ENCODE assay signal across 21 cellular contexts in genomic region chr7:99992330-99993037, GRCh38. TPM values are rescaled to one million over a fixed set of nuclear protein-coding genes. Genes with fewer than 3 reads are reported as not detected.
"Had no signal": no experiment of that assay in that cellular context is flagged by ENCODE, and none has a peak within 500 bp of the region (broad histone marks: within the 10 kb centered on the region; RNA-seq: fewer than 3 reads in every experiment).

No MANE protein-coding gene starts in this region.

- H3K4me3 Mint-ChIP-seq: activated B cell treated with CpG ODN at 0.5 μM for 24 hours; activated T-cell treated with anti-CD3 and anti-CD28 coated beads, Interleukin-2, amount 50 U/mL, for 72 hours; nephron had no signal

- H3K9me3 ChIP-seq: gastroesophageal sphincter, prostate gland, right lobe of liver, transverse colon had no signal

- H3K79me2 ChIP-seq: hepatocyte had no signal

- ATAC-seq: activated naive CD4-positive, alpha-beta T cell treated with anti-CD3 and anti-CD28 coated beads, Interleukin-2, amount 50 U/mL, for 72 hours; activated T-cell treated with anti-CD3 and anti-CD28 coated beads, Interleukin-2, amount 50 U/mL, for 72 hours; gastroesophageal sphincter; left lobe of liver; right lobe of liver; stimulated activated naive CD8-positive, alpha-beta T cell treated with anti-CD3 and anti-CD28 coated beads, Interleukin-15, Interleukin-2, amounts not matched to agents 100 U/mL and 50 U/mL, for 24 hours had no signal

- H3K36me3 ChIP-seq: gastroesophageal sphincter, prostate gland, transverse colon had no signal

- H2AFZ ChIP-seq: hepatocyte had no signal

- H3K4me1 ChIP-seq: prostate gland had no signal

- H3K4me3 ChIP-seq: gastroesophageal sphincter, hepatocyte, prostate gland, right lobe of liver, smooth muscle cell, transverse colon had no signal

- H3K27me3 ChIP-seq: gastroesophageal sphincter, hepatocyte, right lobe of liver, transverse colon had no signal

- H3K9me3 Mint-ChIP-seq: activated B cell treated with CpG ODN at 0.5 μM for 24 hours, nephron had no signal

- H3K27ac Mint-ChIP-seq: activated B cell treated with CpG ODN at 0.5 μM for 24 hours; activated naive CD4-positive, alpha-beta T cell treated with anti-CD3 and anti-CD28 coated beads, Interleukin-2, amount 50 U/mL, for 72 hours; activated T-cell treated with anti-CD3 and anti-CD28 coated beads, Interleukin-2, amount 50 U/mL, for 72 hours; nephron had no signal

- DNase-seq: activated B cell treated with CpG ODN at 0.5 μM for 24 hours; activated CD4-positive, alpha-beta T cell treated with anti-CD3 and anti-CD28 coated beads for 48 hours; activated CD8-positive, alpha-beta memory T cell treated with anti-CD3 and anti-CD28 coated beads, Interleukin-2, amount 50 U/mL, for 48 hours; activated gamma-delta T cell; activated T-cell treated with anti-CD3 and anti-CD28 coated beads, Interleukin-2, amount 50 U/mL, for 72 hours; islet precursor cell; mesenchymal stem cell; occipital lobe; stimulated activated naive CD8-positive, alpha-beta T cell treated with anti-CD3 and anti-CD28 coated beads, Interleukin-15, Interleukin-2, amounts not matched to agents 100 U/mL and 50 U/mL, for 24 hours; transverse colon had no signal

- H3K4me2 ChIP-seq: hepatocyte, smooth muscle cell had no signal

- FAIRE-seq: colon, endometrium had no signal

- H3K27ac ChIP-seq: gastroesophageal sphincter, hepatocyte, prostate gland, right lobe of liver, transverse colon had no signal

RNA-seq across cellular contexts. Expression of gene AZGP1, which starts 16.7 kb away (rescaled TPM):
- total RNA-seq: activated B cell treated with CpG ODN at 0.5 μM for 24 hours; activated T-cell treated with anti-CD3 and anti-CD28 coated beads, Interleukin-2, amount 50 U/mL, for 72 hours; occipital lobe; T-helper 1 cell treated with Interleukin-12 subunit alpha and Interleukin-12 subunit beta and Interleukin-4 antibody, amounts not matched to agents 30 ng/mL and 1 ng/mL, for 36 hours had no signal
- polyA plus RNA-seq: smooth muscle cell had no signal
